Comparison of ENCODE assay signal across 1 cellular context in genomic region chr1:237279629-237280028, GRCh38.
TF ChIP-seq lines count a peak whose summit lies in the region.

No MANE protein-coding gene starts in this region.

TF ChIP-seq in HepG2, 621 proteins besides CTCF, POLR2A, EP300 and RAD21 (continued from another document):
- TF ChIP-seq AHDC1 (CRISPR knock-in tag; IDR thresholded peaks at IDR 0.05; ENCODE audit: borderline replicate concordance) (no peak), MYPOP (CRISPR knock-in tag; IDR thresholded peaks at IDR 0.05) (no peak), ZMAT3 (CRISPR knock-in tag; conservative IDR thresholded peaks at IDR 0.05) (no peak), ZGPAT (CRISPR knock-in tag; IDR thresholded peaks at IDR 0.05) (no peak), HNRNPLL (IDR thresholded peaks at IDR 0.05; ENCODE audit: low read depth, low read length, poor library complexity, severe bottlenecking) (no peak), ZEB1 (IDR thresholded peaks at IDR 0.05; ENCODE audit: insufficient replicate concordance, low read depth) (no peak), ZBTB7A (CRISPR knock-in tag; IDR thresholded peaks at IDR 0.05) (no peak), BRF2 (CRISPR knock-in tag; IDR thresholded peaks at IDR 0.05) (no peak), KLF16 (CRISPR knock-in tag; IDR thresholded peaks at IDR 0.05) (no peak), RBM22 (optimal IDR thresholded peaks at IDR 0.05; ENCODE audit: low read length) (no peak), ZNF710 (CRISPR knock-in tag; IDR thresholded peaks at IDR 0.05; ENCODE audit: borderline replicate concordance) (no peak), SALL2 (CRISPR knock-in tag; IDR thresholded peaks at IDR 0.05) (no peak)
